8 cellular contexts compared by ENCODE assay signal in genomic region chr5:132526290-132526973, GRCh38. TPM values are rescaled to one million over a fixed set of nuclear protein-coding genes. Genes with fewer than 3 reads are reported as not detected.
DNase-seq lines count a peak whose midpoint lies in the region; ATAC-seq and TF ChIP-seq lines count a peak whose summit lies in the region.

No MANE protein-coding gene starts in this region.

- intact Hi-C loops in left ventricle myocardium superior (cut with micrococcal nuclease), result no loop called here

- DNase-seq in AG10803 (ENCODE audit: low read depth) (peak; percentile 41), GM13977 (ENCODE audit: low spot score) (peak; percentile 50), HuH-7 (ENCODE audit: low spot score) (peak; percentile 48), RKO (ENCODE audit: low spot score) (peak; percentile 56), left ventricle myocardium superior (no peak), retinal pigment epithelial cell (ENCODE audit: low read depth) (no peak)
- peak; percentile 34 for DNase-seq in activated naive CD8-positive, alpha-beta T cell treated with anti-CD3 and anti-CD28 coated beads, Interleukin-2, amount 50 U/mL, for 24 hours

- TF ChIP-seq CTCF in AG10803 (conservative IDR thresholded peaks at IDR 0.05; ENCODE audit: low read length) (peak; percentile 82), GM13977 (IDR thresholded peaks at IDR 0.05; ENCODE audit: extremely low read depth, insufficient read depth, missing control alignments) (peak; percentile 71), retinal pigment epithelial cell (conservative IDR thresholded peaks at IDR 0.05; ENCODE audit: low read depth, low read length) (peak; percentile 77)

- H3K27ac Mint-ChIP-seq in activated naive CD8-positive, alpha-beta T cell treated with anti-CD3 and anti-CD28 coated beads, Interleukin-2, amount 50 U/mL, for 24 hours, result no peak overlapping the region

- in situ Hi-C loops in GM13977 (cut with MboI; ENCODE audit: low pct_unique_long_range_greater_than_20kb, low sequenced_read_pairs, unreplicated experiment), result no loop called here

- H3K4me3 Mint-ChIP-seq in activated naive CD8-positive, alpha-beta T cell treated with anti-CD3 and anti-CD28 coated beads, Interleukin-2, amount 50 U/mL, for 24 hours, result no peak overlapping the region

- peaks cover 53% of the 10 kb centered on the region for H3K4me1 Mint-ChIP-seq in activated naive CD8-positive, alpha-beta T cell treated with anti-CD3 and anti-CD28 coated beads, Interleukin-2, amount 50 U/mL, for 24 hours

- no peak for ATAC-seq in activated naive CD8-positive, alpha-beta T cell treated with anti-CD3 and anti-CD28 coated beads, Interleukin-2, amount 50 U/mL, for 24 hours
- ATAC-seq in left ventricle myocardium superior, result peak; percentile 86
- ATAC-seq in GM19467 (IDR thresholded peaks at IDR 0.05; ENCODE audit: unreplicated experiment), result no peak

- H3K4me3 ChIP-seq in AG10803 (ENCODE audit: low read length) (no peak overlapping the region), retinal pigment epithelial cell (ENCODE audit: low read length) (no peak overlapping the region)

- H3K27me3 Mint-ChIP-seq in activated naive CD8-positive, alpha-beta T cell treated with anti-CD3 and anti-CD28 coated beads, Interleukin-2, amount 50 U/mL, for 24 hours, result peaks cover 3% of the 10 kb centered on the region

- no peaks in the 10 kb centered on the region for H3K36me3 Mint-ChIP-seq in activated naive CD8-positive, alpha-beta T cell treated with anti-CD3 and anti-CD28 coated beads, Interleukin-2, amount 50 U/mL, for 24 hours (ENCODE audit: low read depth)

- H3K9me3 Mint-ChIP-seq in activated naive CD8-positive, alpha-beta T cell treated with anti-CD3 and anti-CD28 coated beads, Interleukin-2, amount 50 U/mL, for 24 hours, result no peaks in the 10 kb centered on the region

RNA-seq across cellular contexts. Expression of gene IL5, which starts 16.9 kb away (rescaled TPM):
- not detected for total RNA-seq in left ventricle myocardium superior

RNA-seq across cellular contexts. Expression of gene RAD50, which starts 30.3 kb away (rescaled TPM):
- 37.0 TPM for total RNA-seq in left ventricle myocardium superior

RNA-seq across cellular contexts. Expression of gene IRF1, which starts 35.9 kb away (rescaled TPM):
- 12.6 TPM for total RNA-seq in left ventricle myocardium superior

Comparison
In these comparisons a context has a peak if more than half of its experiments do, and no peak if none do; other contexts are left out.
1. DNase-seq: peak in AG10803 (single experiment), GM13977 (single experiment), HuH-7 (single experiment), RKO (single experiment) and activated naive CD8-positive, alpha-beta T cell treated with anti-CD3 and anti-CD28 coated beads, Interleukin-2, amount 50 U/mL, for 24 hours (single experiment); none in left ventricle myocardium superior (single experiment) and retinal pigment epithelial cell (single experiment).
2. Peak in every context shown above with its lines, with median percentiles within 50 percentile points of each other: CTCF ChIP-seq.